In the genomic region with DNA sequence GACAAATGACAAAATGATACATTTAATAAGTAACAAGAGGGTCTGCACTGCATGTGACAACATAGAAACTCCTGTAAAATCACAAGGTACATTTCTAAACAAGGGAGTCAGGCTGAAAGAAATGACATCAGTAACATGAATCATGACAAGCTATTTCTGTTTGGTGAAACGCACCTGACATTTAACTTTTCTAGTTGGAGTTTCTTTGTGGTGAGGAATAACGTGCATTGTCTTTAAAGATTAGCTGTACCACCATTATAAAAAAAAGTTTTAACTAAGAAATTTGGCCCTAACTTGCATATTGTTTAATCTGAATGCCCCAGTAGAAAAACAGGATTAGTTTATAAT, we compare ENCODE assay signal across 9 cellular contexts.
DNase-seq lines count a peak whose midpoint lies in the region; ATAC-seq and TF ChIP-seq lines count a peak whose summit lies in the region.
"Had no signal": no experiment of that assay in that cellular context is flagged by ENCODE, and none has a peak within 500 bp of the region (broad histone marks: within the 10 kb centered on the region; RNA-seq: fewer than 3 reads in every experiment).

No MANE protein-coding gene starts in this region.

- no peak overlapping the region for H2AFZ ChIP-seq in MM.1S (ENCODE audit: low read length)

- H3F3A ChIP-seq in MM.1S (ENCODE audit: insufficient read depth, low read length): peaks cover 15% of the 10 kb centered on the region; the same call in 1 of the 2 replicates

- no peak for TF ChIP-seq POLR2A in tibial nerve (IDR thresholded peaks at IDR 0.05)
- no peak for TF ChIP-seq POLR2A in testis (IDR thresholded peaks at IDR 0.05)
- TF ChIP-seq POLR2A in uterus (IDR thresholded peaks at IDR 0.05): no peak

- H4K20me1 ChIP-seq in MM.1S (ENCODE audit: insufficient read depth, low read length): no peaks in the 10 kb centered on the region

- TF ChIP-seq CTCF in MM.1S (IDR thresholded peaks at IDR 0.05; ENCODE audit: low read length): no peak
- TF ChIP-seq CTCF in tibial nerve (IDR thresholded peaks at IDR 0.05): no peak
- no peak for TF ChIP-seq CTCF in testis (IDR thresholded peaks at IDR 0.05)
- TF ChIP-seq CTCF in uterus (IDR thresholded peaks at IDR 0.05): no peak

- H3K79me2 ChIP-seq in MM.1S (ENCODE audit: low read length): no peaks in the 10 kb centered on the region

- ATAC-seq in GM18909 (IDR thresholded peaks at IDR 0.05; ENCODE audit: poor library complexity, unreplicated experiment) (peak; percentile 55), HG02623 (IDR thresholded peaks at IDR 0.05; ENCODE audit: unreplicated experiment) (peak; percentile 46)

- H3K9me3 ChIP-seq in MM.1S (replicated peaks; ENCODE audit: insufficient read depth, low read length): no peaks in the 10 kb centered on the region
- no peaks in the 10 kb centered on the region for H3K9me3 ChIP-seq in tibial nerve
- H3K9me3 ChIP-seq in testis: no peaks in the 10 kb centered on the region
- no peaks in the 10 kb centered on the region for H3K9me3 ChIP-seq in uterus

- no peak overlapping the region for H3K9ac ChIP-seq in MM.1S (ENCODE audit: low read length)

- H3K27me3 ChIP-seq in MM.1S (replicated peaks; ENCODE audit: insufficient read depth, low read length): no peaks in the 10 kb centered on the region
- no peaks in the 10 kb centered on the region for H3K27me3 ChIP-seq in tibial nerve
- no peaks in the 10 kb centered on the region for H3K27me3 ChIP-seq in testis
- no peaks in the 10 kb centered on the region for H3K27me3 ChIP-seq in uterus
- H3K27me3 ChIP-seq: dorsolateral prefrontal cortex had no signal

- H3K27ac ChIP-seq in MM.1S (ENCODE audit: low read length) (peak overlapping the region; percentile 65), tibial nerve (no peak overlapping the region), testis (no peak overlapping the region), uterus (no peak overlapping the region)
- H3K27ac ChIP-seq: dorsolateral prefrontal cortex had no signal

- peaks cover 18% of the 10 kb centered on the region for H3K4me1 ChIP-seq in MM.1S (ENCODE audit: low read length)
- peaks cover 0 to 9% (median 0%) of the 10 kb centered on the region in 4 donors for H3K4me1 ChIP-seq in tibial nerve
- H3K4me1 ChIP-seq in testis: no peaks in the 10 kb centered on the region
- no peaks in the 10 kb centered on the region for H3K4me1 ChIP-seq in uterus

- intact Hi-C loops in testis (cut with DNase I; ENCODE audit: low total_unique reads) (no loop called here), uterus (cut with DNase I; ENCODE audit: low total_unique reads) (no loop called here)

- WGBS in tibial nerve, 2 donors: 77 to 88% methylated on average over 2 of the region's 2 CpGs
- WGBS in testis, 2 donors: 79 to 85% methylated on average over 2 of the region's 2 CpGs

- H3K4me3 ChIP-seq in MM.1S (ENCODE audit: low read length): no peak overlapping the region
- no peak overlapping the region for H3K4me3 ChIP-seq in tibial nerve
- H3K4me3 ChIP-seq in testis: no peak overlapping the region
- no peak overlapping the region for H3K4me3 ChIP-seq in uterus
- H3K4me3 ChIP-seq: dorsolateral prefrontal cortex had no signal

- no peaks in the 10 kb centered on the region for H3K9me2 ChIP-seq in MM.1S (replicated peaks; ENCODE audit: insufficient read depth, low read length)

- H3K36me3 ChIP-seq in MM.1S (replicated peaks; ENCODE audit: insufficient read depth, low read length) (no peaks in the 10 kb centered on the region), tibial nerve (peaks cover 0 to 39% (median 0%) of the 10 kb centered on the region in 3 donors), testis (ENCODE audit: low read depth, missing control alignments) (no peaks in the 10 kb centered on the region), uterus (no peaks in the 10 kb centered on the region)

- peak; percentile 51 for DNase-seq in MM.1S
- DNase-seq in myocyte (ENCODE audit: low read depth): peak; percentile 22
- no peak for DNase-seq in tibial nerve (ENCODE audit: low spot score in 2 of 2)
- no peak for DNase-seq in testis
- DNase-seq in uterus: no peak
- DNase-seq in ecto neural progenitor cell (ENCODE audit: low spot score): no peak
- DNase-seq: dorsolateral prefrontal cortex had no signal

- H3K4me2 ChIP-seq in MM.1S (ENCODE audit: low read depth, low read length): peak overlapping the region; percentile 58; the same call in 1 of the 2 replicates

- no peak for TF ChIP-seq EP300 in tibial nerve (IDR thresholded peaks at IDR 0.05)

Comparison
In these comparisons a context has a peak if more than half of its experiments do, and no peak if none do; other contexts are left out.
1. DNase-seq: peak in MM.1S (single experiment) and myocyte (single experiment); none in tibial nerve (0 of 2), testis (single experiment), uterus (0 of 2) and ecto neural progenitor cell (single experiment).